In genomic region chr5:178145965-178146820, GRCh38 we compare ENCODE assay signal across 8 cellular contexts. TPM values are rescaled to one million over a fixed set of nuclear protein-coding genes. Genes with fewer than 3 reads are reported as not detected.
DNase-seq lines count a peak whose midpoint lies in the region; ATAC-seq and TF ChIP-seq lines count a peak whose summit lies in the region.

No MANE protein-coding gene starts in this region.

- H3K27me3 ChIP-seq in OCI-LY3 (ENCODE audit: low read depth, low read length) (no peaks in the 10 kb centered on the region), fibroblast of lung (ENCODE audit: control insufficient read depth, insufficient read depth, low read length) (no peaks in the 10 kb centered on the region), psoas muscle (ENCODE audit: insufficient read depth in 3 of 3, low read length in 2 of 3) (no peaks in the 10 kb centered on the region)

- H3K4me1 ChIP-seq in OCI-LY3 (ENCODE audit: low read length) (peaks cover 6% of the 10 kb centered on the region; the same call in 1 of the 2 replicates), fibroblast of lung (ENCODE audit: control insufficient read depth, extremely low read depth, insufficient read depth, low read length) (no peaks in the 10 kb centered on the region), psoas muscle (peaks cover 20% of the 10 kb centered on the region)

- intact Hi-C loops in psoas muscle (cut with DNase I): loop anchor here in 1 of 2 donors (1.0 kb wide), 1 partner anchor 70 kb away; no protein-coding TSS in a partner anchor

- peak; percentile 76 for TF ChIP-seq CTCF in OCI-LY3 (IDR thresholded peaks at IDR 0.05; ENCODE audit: low read depth, low read length)
- peak; percentile 53 to 74 for TF ChIP-seq CTCF in fibroblast of lung (conservative IDR thresholded peaks at IDR 0.05 in 1 of 2, IDR thresholded peaks at IDR 0.05 in 1 of 2; ENCODE audit: low read depth in 1 of 2, low read length in 2 of 2)
- TF ChIP-seq CTCF in psoas muscle (IDR thresholded peaks at IDR 0.05): peak; percentile 61

- peak; percentile 4 to 53 for DNase-seq in NCI-H187 (lab: John Stamatoyannopoulos, UW)
- no peak for DNase-seq in NCI-H187 treated with DMSO at 0.1 percent for 48 hours (lab: John Stamatoyannopoulos, UW)
- peak; percentile 55 for DNase-seq in activated T-cell treated with anti-CD3 and anti-CD28 coated beads for 48 hours (ENCODE audit: low read depth)
- DNase-seq in fibroblast of lung (ENCODE audit: low read depth in 2 of 2): peak; percentile 23 to 33
- peak in 1 of 2 donors; percentile 79 for DNase-seq in psoas muscle
- DNase-seq in NCI-H2107 treated with DMSO at 0.1 percent for 48 hours (lab: John Stamatoyannopoulos, UW; ENCODE audit: unreplicated experiment): no peak

- no peak overlapping the region for H3K9ac ChIP-seq in OCI-LY3 (ENCODE audit: low read length)
- H3K9ac ChIP-seq in fibroblast of lung (ENCODE audit: insufficient read depth, low read length): no peak overlapping the region

- peaks cover 62% of the 10 kb centered on the region for H3K36me3 ChIP-seq in OCI-LY3 (replicated peaks; ENCODE audit: low read depth, low read length)
- peaks cover 24% of the 10 kb centered on the region for H3K36me3 ChIP-seq in fibroblast of lung (ENCODE audit: control insufficient read depth, insufficient read depth, low read length)
- H3K36me3 ChIP-seq in psoas muscle (ENCODE audit: insufficient read depth in 1 of 2, low read depth in 1 of 2): peaks cover 3 to 99% of the 10 kb centered on the region in 2 donors

- H3K4me2 ChIP-seq in OCI-LY3 (ENCODE audit: low read length): no peak overlapping the region
- no peak overlapping the region for H3K4me2 ChIP-seq in fibroblast of lung (ENCODE audit: extremely low read depth, insufficient read depth, low read length)

- WGBS in psoas muscle, 3 donors: 63 to 74% (median 64%) methylated on average over 14 of the region's 14 CpGs

- no peaks in the 10 kb centered on the region for H4K20me1 ChIP-seq in OCI-LY3 (ENCODE audit: insufficient read depth, low read length)
- no peaks in the 10 kb centered on the region for H4K20me1 ChIP-seq in fibroblast of lung (ENCODE audit: control insufficient read depth, extremely low read depth, insufficient read depth, low read length)

- H3K4me3 ChIP-seq in OCI-LY3 (ENCODE audit: low read length): no peak overlapping the region
- H3K4me3 ChIP-seq in fibroblast of lung (replicated peaks in 1 of 4; ENCODE audit: control extremely low read depth in 1 of 4, insufficient read depth in 1 of 4, low read depth in 3 of 4, low read length in 4 of 4): no peak overlapping the region
- H3K4me3 ChIP-seq in psoas muscle: no peak overlapping the region

- H2AFZ ChIP-seq in OCI-LY3 (ENCODE audit: low read depth, low read length) (no peak overlapping the region), fibroblast of lung (ENCODE audit: low read length) (no peak overlapping the region)

- ATAC-seq in HG03342 (IDR thresholded peaks at IDR 0.05; ENCODE audit: unreplicated experiment) (peak; percentile 73), psoas muscle (peak; percentile 44 to 64 (median 56))

- H3K27ac ChIP-seq in OCI-LY3 (ENCODE audit: low read length) (no peak overlapping the region), fibroblast of lung (ENCODE audit: insufficient read depth, low read length) (no peak overlapping the region), psoas muscle (no peak overlapping the region)

- no peaks in the 10 kb centered on the region for H3K9me3 ChIP-seq in OCI-LY3 (ENCODE audit: insufficient read depth, low read length)
- no peaks in the 10 kb centered on the region for H3K9me3 ChIP-seq in fibroblast of lung (ENCODE audit: control insufficient read depth, insufficient read depth, low read depth, low read length)
- no peaks in the 10 kb centered on the region for H3K9me3 ChIP-seq in psoas muscle

- H3K79me2 ChIP-seq in OCI-LY3 (ENCODE audit: low read length) (no peaks in the 10 kb centered on the region; the same call in 1 of the 2 replicates), fibroblast of lung (ENCODE audit: control insufficient read depth, insufficient read depth, low read length) (no peaks in the 10 kb centered on the region)

RNA-seq across cellular contexts. Expression of gene NHP2, which starts 7.5 kb away (rescaled TPM):
- 85.7 and 91.4 TPM in 2 replicates for total RNA-seq in fibroblast of lung
- polyA plus RNA-seq in fibroblast of lung: 78.3 and 133 TPM in 2 replicates
- 139 and 213 TPM in 2 replicates for polyA plus RNA-seq in fibroblast of lung (2012)
- polyA minus RNA-seq in fibroblast of lung (ENCODE audit: low replicate concordance): 78.4 and 89.5 TPM in 2 replicates
- 100 to 1,000 TPM in 2 of 4 donors, 10 to 100 TPM in 2; 86.9 to 131 (median 96.0) TPM for total RNA-seq in psoas muscle
- polyA plus RNA-seq in psoas muscle: 100 to 1,000 TPM; 132 to 301 (median 147) TPM

RNA-seq across cellular contexts. Expression of gene RMND5B, which starts 15.4 kb away (rescaled TPM):
- total RNA-seq in fibroblast of lung (22.3 and 23.4 TPM in 2 replicates), psoas muscle (10 to 100 TPM; 48.0 to 54.9 (median 50.8) TPM)
- polyA plus RNA-seq in fibroblast of lung (22.1 and 22.5 TPM in 2 replicates), psoas muscle (10 to 100 TPM; 43.5 to 80.2 (median 55.9) TPM)
- 19.4 and 22.9 TPM in 2 replicates for polyA plus RNA-seq in fibroblast of lung (2012)
- polyA minus RNA-seq in fibroblast of lung (ENCODE audit: low replicate concordance): 38.1 and 51.7 TPM in 2 replicates

RNA-seq across cellular contexts. Expression of gene N4BP3, which starts 32.9 kb away (rescaled TPM):
- total RNA-seq in fibroblast of lung (0.26 and 0.83 TPM in 2 replicates), psoas muscle (1 to 10 TPM; 1.6 to 3.7 (median 3.2) TPM)
- polyA plus RNA-seq in fibroblast of lung (0.06 and 0.19 TPM in 2 replicates), psoas muscle (1 to 10 TPM; 2.2 to 4.0 (median 2.3) TPM)
- polyA plus RNA-seq in fibroblast of lung (2012): 0.12 and 0.44 TPM in 2 replicates
- 0.20 TPM in 1 of 2 replicates, not detected in the other for polyA minus RNA-seq in fibroblast of lung (ENCODE audit: low replicate concordance)

RNA-seq across cellular contexts. Expression of gene GMCL2, which starts 41.0 kb away (rescaled TPM):
- under 0.01 TPM in 2 replicates for total RNA-seq in fibroblast of lung
- not detected in 2 replicates for polyA plus RNA-seq in fibroblast of lung
- not detected in 2 replicates for polyA plus RNA-seq in fibroblast of lung (2012)
- not detected in 2 replicates for polyA minus RNA-seq in fibroblast of lung (ENCODE audit: low replicate concordance)
- not detected for total RNA-seq in psoas muscle
- polyA plus RNA-seq in psoas muscle: not detected

RNA-seq across cellular contexts. Expression of gene HNRNPAB, which starts 58.1 kb away (rescaled TPM):
- 23.1 and 30.8 TPM in 2 replicates for total RNA-seq in fibroblast of lung
- polyA plus RNA-seq in fibroblast of lung: 106 and 173 TPM in 2 replicates
- 114 and 189 TPM in 2 replicates for polyA plus RNA-seq in fibroblast of lung (2012)
- polyA minus RNA-seq in fibroblast of lung (ENCODE audit: low replicate concordance): 24.5 and 40.5 TPM in 2 replicates
- total RNA-seq in psoas muscle: 100 to 1,000 TPM in 3 of 4 donors, 10 to 100 TPM in 1; 74.1 to 210 (median 140) TPM
- 100 to 1,000 TPM in 2 of 3 donors, 10 to 100 TPM in 1; 97.5 to 243 (median 181) TPM for polyA plus RNA-seq in psoas muscle

Comparison
In these comparisons a context has a peak if more than half of its experiments do, and no peak if none do; other contexts are left out.
1. DNase-seq: peak in NCI-H187 (2 of 2), activated T-cell treated with anti-CD3 and anti-CD28 coated beads for 48 hours (single experiment) and fibroblast of lung (2 of 2); none in NCI-H187 treated with DMSO at 0.1 percent for 48 hours (single experiment) and NCI-H2107 treated with DMSO at 0.1 percent for 48 hours (single experiment).
2. Peak in every context shown above with its lines, with median percentiles within 50 percentile points of each other: CTCF ChIP-seq.